ENCODE assay signal across 23 cellular contexts in the genomic region with DNA sequence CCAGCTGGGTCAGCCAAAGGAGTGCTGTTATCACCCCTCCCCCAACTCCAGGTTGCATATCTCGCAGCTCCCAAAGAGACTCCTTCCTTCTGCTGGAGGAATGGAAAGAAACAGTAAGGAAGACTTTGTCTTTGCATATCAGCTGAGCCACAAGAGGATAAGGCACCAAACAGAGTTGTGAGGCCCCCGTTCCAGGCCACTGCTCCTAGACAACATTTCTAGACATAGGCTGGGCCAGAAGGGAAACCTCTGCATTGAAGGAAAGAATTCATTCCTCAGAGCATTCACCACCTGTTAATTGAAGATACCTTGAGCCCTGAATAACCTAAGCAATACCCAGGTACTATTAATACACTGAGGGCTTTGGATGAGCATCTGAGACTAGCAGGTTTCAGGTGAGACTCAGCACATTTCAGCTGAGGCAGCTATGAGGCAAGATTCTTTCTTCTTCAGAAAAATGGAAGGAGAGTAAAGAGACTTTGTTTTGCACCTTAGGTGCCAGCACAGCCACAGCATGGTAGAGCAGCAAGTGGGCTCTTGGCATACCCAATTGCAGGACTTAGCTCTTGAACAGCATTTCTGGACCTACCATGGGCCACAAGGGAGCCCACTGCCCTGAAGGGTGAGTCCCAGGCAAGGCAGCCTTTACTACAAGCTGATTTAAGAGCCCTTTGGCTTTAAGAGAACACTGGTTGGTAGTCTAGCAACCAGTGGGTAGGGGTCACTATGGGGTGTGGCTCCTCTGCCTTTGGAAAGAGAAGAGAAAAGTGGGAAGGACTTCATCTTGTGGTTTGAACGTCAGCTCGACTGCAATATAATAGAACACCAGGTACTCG.
A peak's percentile ranks its signal among the peaks of the same experiment; 100 is the strongest.
DNase-seq lines count a peak whose midpoint lies in the region; ATAC-seq and TF ChIP-seq lines count a peak whose summit lies in the region.
"Had no signal": no experiment of that assay in that cellular context is flagged by ENCODE, and none has a peak within 500 bp of the region (broad histone marks: within the 10 kb centered on the region; RNA-seq: fewer than 3 reads in every experiment).

No MANE protein-coding gene starts in this region.

- peaks cover 11% of the 10 kb centered on the region in 2 experiments for H3K4me1 Mint-ChIP-seq in H9
- H3K4me1 Mint-ChIP-seq in dendritic cell treated with granulocyte-macrophage colony-stimulating factor and Interleukin-4, amounts not matched to agents 40 ng/mL and 50 ng/mL, for 4 days (ENCODE audit: low read depth), result peaks cover 48% of the 10 kb centered on the region
- H3K4me1 Mint-ChIP-seq: activated T-helper 17 cell treated with anti-CD3 and anti-CD28 coated beads, Interleukin-2, amount 50 U/mL, for 72 hours; central memory CD8-positive, alpha-beta T cell; neural crest cell had no signal

- no peak overlapping the region for H2AFZ ChIP-seq in H9 (ENCODE audit: low read length)
- no peak overlapping the region for H2AFZ ChIP-seq in trophoblast cell (ENCODE audit: insufficient read depth, low read length, poor library complexity)

- no peaks in the 10 kb centered on the region for H3K79me1 ChIP-seq in H9 (ENCODE audit: insufficient read depth, low read depth, low read length, poor library complexity, severe bottlenecking)
- no peaks in the 10 kb centered on the region for H3K79me1 ChIP-seq in trophoblast cell (ENCODE audit: low read length)

- WGBS in H9 (ENCODE audit: extremely low coverage, insufficient read length, low lambda C conversion rate), result no CpG with 5 or more reads among the region's 5 CpGs
- no CpG with 5 or more reads among the region's 5 CpGs for WGBS in trophoblast cell (ENCODE audit: extremely low coverage, insufficient coverage, insufficient read length)
- 83 to 86% methylated on average over 5 of the region's 5 CpGs for WGBS in sigmoid colon, 2 donors
- 32 to 60% (median 50%) methylated on average over 5 of the region's 5 CpGs for WGBS in stomach, 5 donors

- H3K9me3 ChIP-seq in BLaER1 (peaks cover 5% of the 10 kb centered on the region; the same call in 1 of the 2 replicates), H9 (ENCODE audit: control insufficient read depth, low read depth, low read length) (no peaks in the 10 kb centered on the region), trophoblast cell (ENCODE audit: insufficient read depth, low read depth, low read length) (no peaks in the 10 kb centered on the region), sigmoid colon (no peaks in the 10 kb centered on the region), stomach (no peaks in the 10 kb centered on the region)
- H3K9me3 ChIP-seq: heart right ventricle, left ventricle myocardium inferior, MG63, Peyer's patch had no signal

- H3K23ac ChIP-seq in H9 (ENCODE audit: insufficient read length, low read depth, low read length) (no peak overlapping the region), trophoblast cell (ENCODE audit: low read length) (no peak overlapping the region)

- H3K27ac ChIP-seq in BLaER1 (no peak overlapping the region), H9 (ENCODE audit: insufficient read length, low read depth, low read length) (no peak overlapping the region), trophoblast cell (ENCODE audit: low read depth, low read length) (peak overlapping the region; percentile 23), sigmoid colon (no peak overlapping the region), stomach (peak overlapping the region in 1 of 5 donors; percentile 7)
- H3K27ac ChIP-seq: heart right ventricle, left ventricle myocardium inferior had no signal

- no peak overlapping the region for H3K4me3 Mint-ChIP-seq in H9
- H3K4me3 Mint-ChIP-seq in dendritic cell treated with granulocyte-macrophage colony-stimulating factor and Interleukin-4, amounts not matched to agents 40 ng/mL and 50 ng/mL, for 4 days, result no peak overlapping the region
- H3K4me3 Mint-ChIP-seq: activated CD4-positive, alpha-beta memory T cell treated with anti-CD3 and anti-CD28 coated beads for 36 hours; activated naive CD8-positive, alpha-beta T cell treated with anti-CD3 and anti-CD28 coated beads for 36 hours; activated T-helper 17 cell treated with anti-CD3 and anti-CD28 coated beads, Interleukin-2, amount 50 U/mL, for 72 hours; central memory CD8-positive, alpha-beta T cell; neural crest cell had no signal

- no peak for ATAC-seq in GM18873 (IDR thresholded peaks at IDR 0.05; ENCODE audit: low FRiP score, unreplicated experiment)
- ATAC-seq: activated T-helper 17 cell treated with anti-CD3 and anti-CD28 coated beads, Interleukin-2, amount 50 U/mL, for 72 hours; heart right ventricle had no signal

- no peak overlapping the region for H3K56ac ChIP-seq in H9 (ENCODE audit: insufficient read length, low read depth, low read length)

- H4K5ac ChIP-seq in H9 (ENCODE audit: insufficient read length, low read depth, low read length), result no peak overlapping the region

- no peak overlapping the region for H2BK12ac ChIP-seq in H9 (ENCODE audit: insufficient read length, low read depth, low read length)
- H2BK12ac ChIP-seq in trophoblast cell (ENCODE audit: low read length), result no peak overlapping the region

- H3T11ph ChIP-seq in H9 (ENCODE audit: low read length), result no peak overlapping the region

- H2BK20ac ChIP-seq in H9 (ENCODE audit: low read depth, low read length, poor library complexity, severe bottlenecking), result no peak overlapping the region

- no peaks in the 10 kb centered on the region for H3K23me2 ChIP-seq in H9 (ENCODE audit: insufficient read length, low read depth, low read length, poor library complexity, severe bottlenecking)

- H3K4me3 ChIP-seq in BLaER1, result no peak overlapping the region
- H3K4me3 ChIP-seq in trophoblast cell (ENCODE audit: low read depth, low read length), result no peak overlapping the region
- no peak overlapping the region for H3K4me3 ChIP-seq in sigmoid colon
- H3K4me3 ChIP-seq in stomach, result no peak overlapping the region
- H3K4me3 ChIP-seq: heart right ventricle, left ventricle myocardium inferior, MG63, Peyer's patch had no signal

- H3K4ac ChIP-seq in H9 (ENCODE audit: low read depth, low read length) (no peak overlapping the region), trophoblast cell (ENCODE audit: low read depth, low read length) (no peak overlapping the region)

- peak overlapping the region in 1 of 3 experiments; percentile 63; a peak in 1 of 7 replicates for H3K27ac Mint-ChIP-seq in H9
- peak overlapping the region; percentile 15 for H3K27ac Mint-ChIP-seq in dendritic cell treated with granulocyte-macrophage colony-stimulating factor and Interleukin-4, amounts not matched to agents 40 ng/mL and 50 ng/mL, for 4 days
- H3K27ac Mint-ChIP-seq: activated CD4-positive, alpha-beta memory T cell treated with anti-CD3 and anti-CD28 coated beads for 36 hours; activated naive CD8-positive, alpha-beta T cell treated with anti-CD3 and anti-CD28 coated beads for 36 hours; activated T-helper 17 cell treated with anti-CD3 and anti-CD28 coated beads, Interleukin-2, amount 50 U/mL, for 72 hours had no signal

- TF ChIP-seq POLR2A in sigmoid colon (IDR thresholded peaks at IDR 0.05), result no peak
- no peak for TF ChIP-seq POLR2A in stomach (IDR thresholded peaks at IDR 0.05)

- H3K4me2 ChIP-seq in BLaER1 (peak overlapping the region; percentile 42), H9 (ENCODE audit: insufficient read depth, insufficient read length, low read length) (peak overlapping the region; percentile 8), trophoblast cell (ENCODE audit: low read length) (no peak overlapping the region)

- H4K8ac ChIP-seq in H9 (replicated peaks; ENCODE audit: insufficient read length, low read depth, low read length) (no peak overlapping the region), trophoblast cell (ENCODE audit: low read depth, low read length) (no peak overlapping the region)

- DNase-seq in H9 (no peak), trophoblast cell (no peak), activated gamma-delta T cell (lab: John Stamatoyannopoulos, UW) (no peak), sigmoid colon (no peak), stomach (no peak)
- DNase-seq: activated CD4-positive, alpha-beta memory T cell treated with anti-CD3 and anti-CD28 coated beads for 36 hours; activated CD8-positive, alpha-beta memory T cell treated with anti-CD3 and anti-CD28 coated beads, Interleukin-2, amount 50 U/mL, for 48 hours; activated naive CD8-positive, alpha-beta T cell treated with anti-CD3 and anti-CD28 coated beads for 36 hours; Calu3; effector CD8-positive, alpha-beta T cell; erythroblast; heart right ventricle; left ventricle myocardium inferior; MG63; NCI-H1436; posterior cingulate gyrus had no signal

- H3K36me3 Mint-ChIP-seq in H9 (ENCODE audit: insufficient read depth in 1 of 3, low read depth in 3 of 3), result peaks cover 9 to 11% (median 10%) of the 10 kb centered on the region in 3 experiments
- no peaks in the 10 kb centered on the region for H3K36me3 Mint-ChIP-seq in dendritic cell treated with granulocyte-macrophage colony-stimulating factor and Interleukin-4, amounts not matched to agents 40 ng/mL and 50 ng/mL, for 4 days (ENCODE audit: low read depth)
- H3K36me3 Mint-ChIP-seq: activated CD4-positive, alpha-beta memory T cell treated with anti-CD3 and anti-CD28 coated beads for 36 hours; activated naive CD8-positive, alpha-beta T cell treated with anti-CD3 and anti-CD28 coated beads for 36 hours had no signal

- H3K9ac ChIP-seq in BLaER1, result no peak overlapping the region
- H3K9ac ChIP-seq in H9 (ENCODE audit: extremely low read depth, insufficient read length, low read length), result no peak overlapping the region
- no peak overlapping the region for H3K9ac ChIP-seq in trophoblast cell (ENCODE audit: low read length)

- H3K79me2 ChIP-seq in H9 (ENCODE audit: insufficient read depth, low read length) (no peaks in the 10 kb centered on the region), trophoblast cell (ENCODE audit: control insufficient read depth, insufficient read depth, low read length, poor library complexity) (no peaks in the 10 kb centered on the region)

- H2AK5ac ChIP-seq in H9 (ENCODE audit: insufficient read length, low read length) (no peak overlapping the region), trophoblast cell (ENCODE audit: low read length) (no peak overlapping the region)

- H2BK120ac ChIP-seq in H9 (ENCODE audit: low read depth, low read length, poor library complexity, severe bottlenecking) (no peak overlapping the region), trophoblast cell (ENCODE audit: insufficient read depth, low read length, poor library complexity) (no peak overlapping the region)

- H3K36me3 ChIP-seq in BLaER1 (no peaks in the 10 kb centered on the region), trophoblast cell (ENCODE audit: control insufficient read depth in 1 of 2, insufficient read depth in 2 of 2, low read length in 2 of 2) (no peaks in the 10 kb centered on the region), sigmoid colon (no peaks in the 10 kb centered on the region), stomach (no peaks in the 10 kb centered on the region)
- H3K36me3 ChIP-seq: heart right ventricle, left ventricle myocardium inferior, MG63, Peyer's patch had no signal

- no peak overlapping the region for H4K12ac ChIP-seq in trophoblast cell (ENCODE audit: low read depth, low read length)

- H3K27me3 ChIP-seq in BLaER1 (no peaks in the 10 kb centered on the region), H9 (ENCODE audit: insufficient read depth, low read length) (no peaks in the 10 kb centered on the region), trophoblast cell (ENCODE audit: insufficient read depth, low read length) (no peaks in the 10 kb centered on the region), sigmoid colon (no peaks in the 10 kb centered on the region), stomach (no peaks in the 10 kb centered on the region)
- H3K27me3 ChIP-seq: heart right ventricle, MG63, Peyer's patch had no signal

- TF ChIP-seq EP300 in sigmoid colon (IDR thresholded peaks at IDR 0.05) (no peak), stomach (IDR thresholded peaks at IDR 0.05) (no peak)

- no peak overlapping the region for H3K18ac ChIP-seq in H9 (ENCODE audit: insufficient read length, low read depth, low read length)
- no peak overlapping the region for H3K18ac ChIP-seq in trophoblast cell (ENCODE audit: low read length)

- intact Hi-C loops in dendritic cell treated with granulocyte-macrophage colony-stimulating factor and Interleukin-4, amounts not matched to agents 40 ng/mL and 50 ng/mL, for 4 days (cut with micrococcal nuclease), result no loop called here
- intact Hi-C loops in sigmoid colon (cut with DNase I) (no loop called here), stomach (cut with DNase I; ENCODE audit: low total_unique reads) (no loop called here)

- H4K91ac ChIP-seq in H9 (ENCODE audit: insufficient read length, low read depth, low read length) (no peak overlapping the region), trophoblast cell (ENCODE audit: low read depth, low read length) (no peak overlapping the region)

- H2BK5ac ChIP-seq in H9 (ENCODE audit: insufficient read length, low read length) (no peak overlapping the region), trophoblast cell (ENCODE audit: low read depth, low read length, poor library complexity) (no peak overlapping the region)

- no peak overlapping the region for H3K14ac ChIP-seq in H9 (ENCODE audit: insufficient read depth, low read length)
- no peak overlapping the region for H3K14ac ChIP-seq in trophoblast cell (ENCODE audit: low read length)

- peaks cover 4% of the 10 kb centered on the region for H3K27me3 Mint-ChIP-seq in H9 (ENCODE audit: low read depth)
- no peaks in the 10 kb centered on the region for H3K27me3 Mint-ChIP-seq in dendritic cell treated with granulocyte-macrophage colony-stimulating factor and Interleukin-4, amounts not matched to agents 40 ng/mL and 50 ng/mL, for 4 days

- no peak for TF ChIP-seq CTCF in H9 (conservative IDR thresholded peaks at IDR 0.05)
- no peak for TF ChIP-seq CTCF in sigmoid colon (IDR thresholded peaks at IDR 0.05)
- TF ChIP-seq CTCF in stomach (IDR thresholded peaks at IDR 0.05), result no peak

- H4K20me1 ChIP-seq in BLaER1, result no peaks in the 10 kb centered on the region
- no peaks in the 10 kb centered on the region for H4K20me1 ChIP-seq in H9 (ENCODE audit: control insufficient read depth, insufficient read depth, insufficient read length)

- H3K9me3 Mint-ChIP-seq in H9, result peaks cover 24 to 31% of the 10 kb centered on the region in 2 experiments
- peaks cover 8% of the 10 kb centered on the region for H3K9me3 Mint-ChIP-seq in dendritic cell treated with granulocyte-macrophage colony-stimulating factor and Interleukin-4, amounts not matched to agents 40 ng/mL and 50 ng/mL, for 4 days
- H3K9me3 Mint-ChIP-seq: activated CD4-positive, alpha-beta memory T cell treated with anti-CD3 and anti-CD28 coated beads for 36 hours; activated naive CD8-positive, alpha-beta T cell treated with anti-CD3 and anti-CD28 coated beads for 36 hours; activated T-helper 17 cell treated with anti-CD3 and anti-CD28 coated beads, Interleukin-2, amount 50 U/mL, for 72 hours; central memory CD8-positive, alpha-beta T cell; neural crest cell had no signal

- H2BK15ac ChIP-seq in H9 (ENCODE audit: low read depth, low read length), result no peak overlapping the region

- H3K4me1 ChIP-seq in BLaER1 (peaks cover 34% of the 10 kb centered on the region), H9 (ENCODE audit: insufficient read depth, low read length) (no peaks in the 10 kb centered on the region; the same call in 1 of the 2 replicates), trophoblast cell (ENCODE audit: control insufficient read depth in 1 of 2, insufficient read depth in 2 of 2, low read length in 2 of 2) (no peaks in the 10 kb centered on the region), sigmoid colon (no peaks in the 10 kb centered on the region), stomach (peaks cover 0 to 33% (median 7%) of the 10 kb centered on the region in 4 donors)
- H3K4me1 ChIP-seq: left ventricle myocardium inferior had no signal
